In genomic region chrX:1815456-1816175, GRCh38 we compare ENCODE assay signal across 26 cellular contexts.
"Had no signal": no experiment of that assay in that cellular context is flagged by ENCODE, and none has a peak within 500 bp of the region (broad histone marks: within the 10 kb centered on the region; RNA-seq: fewer than 3 reads in every experiment).

No MANE protein-coding gene starts in this region.

- H3K27me3 ChIP-seq: colonic mucosa, esophagus squamous epithelium, gastrocnemius medialis, heart right ventricle, left lung had no signal

- H3K9me3 Mint-ChIP-seq: endodermal cell had no signal

- H3K4me1 Mint-ChIP-seq: endodermal cell, mesothelial cell of epicardium had no signal

- H3K4me3 ChIP-seq: colonic mucosa, esophagus squamous epithelium, gastrocnemius medialis, heart right ventricle, left lung, lower lobe of right lung, mucosa of descending colon had no signal

- ATAC-seq: effector memory CD8-positive, alpha-beta T cell; esophagus mucosa; gastrocnemius medialis; heart right ventricle; left cardiac atrium; left lung; left ventricle myocardium superior; lower lobe of right lung; mucosa of descending colon had no signal

- FAIRE-seq: endometrium, islet of Langerhans, keratinocyte had no signal

- H3K36me3 Mint-ChIP-seq: mesothelial cell of epicardium had no signal

- DNase-seq: colonic mucosa; cortex of kidney; effector CD8-positive, alpha-beta T cell; effector memory CD8-positive, alpha-beta T cell; endodermal cell; erythroblast; esophagus squamous epithelium; foreskin fibroblast; foreskin melanocyte; gastrocnemius medialis; glutamatergic neuron; heart right ventricle; hippocampal formation; left cardiac atrium; left lung; left ventricle myocardium superior; lower lobe of right lung; mesenchymal stem cell; mucosa of descending colon had no signal

- H3K9me3 ChIP-seq: colonic mucosa, esophagus squamous epithelium, gastrocnemius medialis, lower lobe of right lung, mucosa of descending colon had no signal

- H3K4me3 Mint-ChIP-seq: dendritic cell treated with granulocyte-macrophage colony-stimulating factor and Interleukin-4, amounts not matched to agents 40 ng/mL and 50 ng/mL, for 4 days; effector memory CD8-positive, alpha-beta T cell; endodermal cell; mesothelial cell of epicardium had no signal

- H3K27me3 Mint-ChIP-seq: dendritic cell treated with granulocyte-macrophage colony-stimulating factor and Interleukin-4, amounts not matched to agents 40 ng/mL and 50 ng/mL, for 4 days had no signal

- H3K36me3 ChIP-seq: colonic mucosa, esophagus squamous epithelium, gastrocnemius medialis, heart right ventricle, left lung, lower lobe of right lung had no signal

- H3K4me1 ChIP-seq: colonic mucosa, esophagus squamous epithelium, gastrocnemius medialis, heart right ventricle, left lung, lower lobe of right lung had no signal

- H3K27ac ChIP-seq: colonic mucosa, epithelial cell of prostate, esophagus squamous epithelium, gastrocnemius medialis, heart right ventricle, left lung, lower lobe of right lung had no signal

- H3K27ac Mint-ChIP-seq: dendritic cell treated with granulocyte-macrophage colony-stimulating factor and Interleukin-4, amounts not matched to agents 40 ng/mL and 50 ng/mL, for 4 days; effector memory CD8-positive, alpha-beta T cell; endodermal cell; mesothelial cell of epicardium had no signal
